Comparison of ENCODE assay signal across 8 cellular contexts in the genomic region with DNA sequence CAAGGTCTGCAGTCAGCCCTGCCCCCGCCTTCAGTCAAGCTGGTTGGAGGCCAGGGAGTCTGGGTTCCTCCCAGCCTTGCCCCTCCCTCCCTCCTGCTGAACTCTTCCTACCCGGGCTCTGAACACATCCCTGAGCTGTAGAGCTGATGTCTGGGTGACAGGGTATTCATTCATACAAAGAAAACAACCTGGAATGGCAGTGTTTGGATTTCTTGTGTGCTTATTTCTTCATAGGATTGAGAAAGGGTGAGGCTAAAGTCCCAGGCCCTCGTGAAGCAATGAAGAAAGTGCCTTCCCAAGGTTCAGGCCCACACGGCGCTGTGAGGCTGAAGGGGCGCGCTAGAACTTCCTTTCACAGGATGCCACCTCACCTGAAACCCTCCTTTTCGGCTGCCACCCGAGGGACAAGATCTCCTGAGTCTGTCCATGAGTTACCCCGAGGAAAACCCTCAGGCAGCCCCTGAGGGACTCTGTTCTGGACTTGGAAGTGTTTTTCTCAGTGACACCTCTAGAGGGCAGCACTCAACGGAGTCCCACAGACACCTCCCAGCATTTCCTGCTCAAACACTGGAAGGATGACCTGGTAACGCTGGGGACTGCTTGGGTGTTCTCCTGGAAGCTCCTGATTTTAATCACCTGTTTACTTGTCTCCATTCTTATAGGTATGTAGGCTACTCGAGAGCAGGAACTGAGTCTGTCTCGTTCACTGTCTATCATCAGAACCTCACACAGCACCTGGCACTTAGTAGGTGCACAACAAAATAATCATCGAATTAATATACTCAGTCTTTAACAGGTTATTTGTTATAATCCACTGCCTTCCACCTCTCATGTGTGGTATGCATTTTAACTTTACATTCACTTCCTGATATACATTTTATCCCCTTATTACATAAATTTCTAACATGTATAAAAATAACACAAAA. TPM values are rescaled to one million over a fixed set of nuclear protein-coding genes. Genes with fewer than 3 reads are reported as not detected.
A peak's percentile ranks its signal among the peaks of the same experiment; 100 is the strongest.
DNase-seq lines count a peak whose midpoint lies in the region; ATAC-seq and TF ChIP-seq lines count a peak whose summit lies in the region.

No MANE protein-coding gene starts in this region.

- H3K36me3 ChIP-seq in ascending aorta (no peaks in the 10 kb centered on the region), hepatocyte (replicated peaks; ENCODE audit: insufficient read depth, low read depth) (no peaks in the 10 kb centered on the region)

- H3K27me3 ChIP-seq in ascending aorta (no peaks in the 10 kb centered on the region), hepatocyte (no peaks in the 10 kb centered on the region)

- H3K27ac ChIP-seq in ascending aorta = no peak overlapping the region
- H3K27ac ChIP-seq in hepatocyte = peak overlapping the region; percentile 84

- H3K9me3 ChIP-seq in ascending aorta = no peaks in the 10 kb centered on the region
- H3K9me3 ChIP-seq in hepatocyte (ENCODE audit: low read depth) = no peaks in the 10 kb centered on the region

- H3K4me2 ChIP-seq in hepatocyte = peak overlapping the region; percentile 60

- intact Hi-C loops in ascending aorta (cut with DNase I) = no loop called here

- 42% methylated on average over 15 of the region's 15 CpGs for WGBS in hepatocyte (ENCODE audit: low lambda C conversion rate, missing lambda C conversion rate)

- TF ChIP-seq CTCF in ascending aorta (IDR thresholded peaks at IDR 0.05) = peak in 2 of 3 experiments; percentile 44 to 61
- TF ChIP-seq CTCF in hepatocyte (IDR thresholded peaks at IDR 0.05; ENCODE audit: poor library complexity) = peak; percentile 66

- H4K20me1 ChIP-seq in hepatocyte (ENCODE audit: insufficient read depth, poor library complexity, severe bottlenecking) = no peaks in the 10 kb centered on the region

- H3K9me2 ChIP-seq in hepatocyte (replicated peaks; ENCODE audit: insufficient read depth) = no peaks in the 10 kb centered on the region

- H3K79me2 ChIP-seq in hepatocyte = no peaks in the 10 kb centered on the region

- DNase-seq in EH (ENCODE audit: low read depth) (peak; percentile 72), KBM-7 (peak; percentile 55), SK-N-DZ (ENCODE audit: low spot score) (peak; percentile 48), ascending aorta (ENCODE audit: low spot score in 2 of 2) (no peak), hepatocyte (ENCODE audit: low spot score) (peak; percentile 64), DMS79 (lab: John Stamatoyannopoulos, UW) (no peak)
- peak; percentile 23 to 25 for DNase-seq in stimulated activated CD4-positive, alpha-beta T cell treated with anti-CD3 and anti-CD28 coated beads, Interleukin-15, amount 100 ng/mL, for 48 hours (ENCODE audit: low read depth in 2 of 2)

- no peak overlapping the region for H3K4me3 ChIP-seq in ascending aorta
- H3K4me3 ChIP-seq in hepatocyte = no peak overlapping the region

- peak overlapping the region; percentile 64 for H2AFZ ChIP-seq in hepatocyte

- ATAC-seq in GM21390 (IDR thresholded peaks at IDR 0.05; ENCODE audit: unreplicated experiment) = peak; percentile 93

- H3K4me1 ChIP-seq in ascending aorta = no peaks in the 10 kb centered on the region
- H3K4me1 ChIP-seq in hepatocyte (ENCODE audit: insufficient read depth) = no peaks in the 10 kb centered on the region

- in situ Hi-C loops in KBM-7 (cut with MboI; ENCODE audit: low pct_unique_long_range_greater_than_20kb, low sequenced_read_pairs) = no loop called here

RNA-seq across cellular contexts. Expression of gene GSTA1, which starts 11.8 kb away (rescaled TPM):
- not detected in 2 replicates for polyA plus RNA-seq in SK-N-DZ (2014; cell fraction: cytosol; rRNA removed)
- not detected in 2 replicates for polyA plus RNA-seq in SK-N-DZ (2014; cell fraction: nucleus; rRNA removed)
- total RNA-seq in ascending aorta (26.7 TPM), hepatocyte (1,177 and 1,195 TPM in 2 replicates)
- polyA plus RNA-seq in hepatocyte = 767 and 1,158 TPM in 2 replicates

RNA-seq across cellular contexts. Expression of gene GSTA5, which starts 25.2 kb away (rescaled TPM):
- polyA plus RNA-seq in SK-N-DZ (2014; cell fraction: cytosol; rRNA removed) = not detected in 2 replicates
- not detected in 2 replicates for polyA plus RNA-seq in SK-N-DZ (2014; cell fraction: nucleus; rRNA removed)
- total RNA-seq in ascending aorta (not detected), hepatocyte (not detected in 2 replicates)
- polyA plus RNA-seq in hepatocyte = not detected in 2 replicates

RNA-seq across cellular contexts. Expression of gene GSTA2, which starts 52.2 kb away (rescaled TPM):
- polyA plus RNA-seq in SK-N-DZ (2014; cell fraction: cytosol; rRNA removed) = not detected in 2 replicates
- not detected in 2 replicates for polyA plus RNA-seq in SK-N-DZ (2014; cell fraction: nucleus; rRNA removed)
- total RNA-seq in ascending aorta (not detected), hepatocyte (402 and 441 TPM in 2 replicates)
- polyA plus RNA-seq in hepatocyte = 305 and 383 TPM in 2 replicates

Comparison
In these comparisons a context has a peak if more than half of its experiments do, and no peak if none do; other contexts are left out.
1. DNase-seq: peak in EH (single experiment), KBM-7 (single experiment), SK-N-DZ (single experiment), hepatocyte (single experiment) and stimulated activated CD4-positive, alpha-beta T cell treated with anti-CD3 and anti-CD28 coated beads, Interleukin-15, amount 100 ng/mL, for 48 hours (2 of 2); none in ascending aorta (0 of 2) and DMS79 (single experiment).
2. RNA of gene GSTA1, which starts 11.8 kb away (total RNA-seq): 1,177 to 1,195 TPM in hepatocyte; 26.7 TPM in ascending aorta (single experiment); every median in the first group is over 10 times any median in the second.
3. RNA of gene GSTA2, which starts 52.2 kb away (total RNA-seq): 402 to 441 TPM in hepatocyte; not detected in ascending aorta (single experiment); every median in the first group is over 100 times any median in the second.